ENCODE assay signal across 20 cellular contexts in genomic region chr14:95213774-95214173, GRCh38.
"Had no signal": no experiment of that assay in that cellular context is flagged by ENCODE, and none has a peak within 500 bp of the region (broad histone marks: within the 10 kb centered on the region; RNA-seq: fewer than 3 reads in every experiment).

No MANE protein-coding gene starts in this region.

- H3K4me1 Mint-ChIP-seq: natural killer cell had no signal

- H3K36me3 Mint-ChIP-seq: natural killer cell had no signal

- H3K27ac Mint-ChIP-seq: natural killer cell; stimulated activated memory B cell treated with anti-CD40 and anti-IgM and Interleukin-4, amounts not matched to agents 10 μg/mL and 1 μg/mL and 100 μg/mL, for 72 hours; stimulated activated naive CD8-positive, alpha-beta T cell treated with anti-CD3 and anti-CD28 coated beads, Interleukin-15, Interleukin-2, amounts not matched to agents 100 ng/mL and 50 ng/mL, for 24 hours had no signal

- H3K27me3 Mint-ChIP-seq: stimulated activated memory B cell treated with anti-CD40 and anti-IgM and Interleukin-4, amounts not matched to agents 10 μg/mL and 1 μg/mL and 100 μg/mL, for 72 hours; stimulated activated naive CD8-positive, alpha-beta T cell treated with anti-CD3 and anti-CD28 coated beads, Interleukin-15, Interleukin-2, amounts not matched to agents 100 ng/mL and 50 ng/mL, for 24 hours had no signal

- H3K4me3 ChIP-seq: dorsolateral prefrontal cortex, heart left ventricle, pancreas, psoas muscle, right lobe of liver, testis, transverse colon had no signal

- H3K9me3 Mint-ChIP-seq: natural killer cell; stimulated activated naive CD8-positive, alpha-beta T cell treated with anti-CD3 and anti-CD28 coated beads, Interleukin-15, Interleukin-2, amounts not matched to agents 100 ng/mL and 50 ng/mL, for 24 hours had no signal

- H3K9me3 ChIP-seq: heart left ventricle, pancreas, psoas muscle, right lobe of liver, testis, transverse colon had no signal

- DNase-seq: cortex of kidney; dorsolateral prefrontal cortex; effector CD8-positive, alpha-beta T cell; foreskin melanocyte; heart left ventricle; hypothalamus; mammary epithelial cell; natural killer cell; occipital lobe; pancreas; psoas muscle; retina; right lobe of liver; stimulated activated CD4-positive, alpha-beta T cell treated with anti-CD3 and anti-CD28 coated beads, Interleukin-4, amount 100 ng/mL, for 24 hours; testis; transverse colon had no signal

- H3K27ac ChIP-seq: dorsolateral prefrontal cortex, heart left ventricle, psoas muscle, testis, transverse colon had no signal

- H3K4me1 ChIP-seq: heart left ventricle, testis had no signal

- FAIRE-seq: islet of Langerhans, pancreas, urothelium cell line had no signal

- H3K4me3 Mint-ChIP-seq: natural killer cell; stimulated activated memory B cell treated with anti-CD40 and anti-IgM and Interleukin-4, amounts not matched to agents 10 μg/mL and 1 μg/mL and 100 μg/mL, for 72 hours; stimulated activated naive CD8-positive, alpha-beta T cell treated with anti-CD3 and anti-CD28 coated beads, Interleukin-15, Interleukin-2, amounts not matched to agents 100 ng/mL and 50 ng/mL, for 24 hours had no signal
